Comparison of ENCODE assay signal across 16 cellular contexts in the genomic region with DNA sequence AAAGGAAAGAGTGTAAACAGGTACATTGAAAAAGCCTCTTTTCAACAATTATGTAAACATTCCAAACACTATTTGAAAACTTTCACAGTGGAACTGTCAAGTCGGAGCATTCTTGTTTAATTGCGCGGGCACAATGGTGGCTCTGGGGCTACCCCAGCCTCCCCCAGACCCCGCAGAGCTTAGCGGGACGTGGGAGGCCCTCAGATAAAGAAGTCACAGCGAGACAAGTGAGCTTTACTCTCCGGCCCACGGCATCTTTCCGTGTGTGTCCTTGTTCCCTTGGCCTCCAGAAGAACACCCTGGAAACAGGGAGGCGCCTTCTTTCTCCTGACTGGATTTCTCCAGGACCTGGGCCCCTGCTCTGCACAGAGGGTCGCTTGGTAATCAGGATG.
DNase-seq lines count a peak whose midpoint lies in the region; ATAC-seq and TF ChIP-seq lines count a peak whose summit lies in the region.
"Had no signal": no experiment of that assay in that cellular context is flagged by ENCODE, and none has a peak within 500 bp of the region (broad histone marks: within the 10 kb centered on the region; RNA-seq: fewer than 3 reads in every experiment).

No MANE protein-coding gene starts in this region.

- H3K4me1 Mint-ChIP-seq in activated naive CD8-positive, alpha-beta T cell treated with anti-CD3 and anti-CD28 coated beads, Interleukin-2, amount 50 U/mL, for 24 hours, result peaks cover 10% of the 10 kb centered on the region
- H3K4me1 Mint-ChIP-seq in activated naive CD8-positive, alpha-beta T cell treated with anti-CD3 and anti-CD28 coated beads for 36 hours, result peaks cover 16% of the 10 kb centered on the region
- peaks cover 14% of the 10 kb centered on the region for H3K4me1 Mint-ChIP-seq in mesothelial cell of epicardium

- H3K4me1 ChIP-seq in thoracic aorta (ENCODE audit: control insufficient read depth in 1 of 2, low read depth in 2 of 2), result no peaks in the 10 kb centered on the region

- ATAC-seq in activated naive CD8-positive, alpha-beta T cell treated with anti-CD3 and anti-CD28 coated beads, Interleukin-2, amount 50 U/mL, for 24 hours, result no peak
- ATAC-seq in thoracic aorta (ENCODE audit: insufficient number of reproducible peaks, low FRiP score, low read depth), result no peak

- no peaks in the 10 kb centered on the region for H3K27me3 ChIP-seq in thoracic aorta (replicated peaks; ENCODE audit: insufficient read depth)

- H3K27me3 Mint-ChIP-seq in activated naive CD8-positive, alpha-beta T cell treated with anti-CD3 and anti-CD28 coated beads, Interleukin-2, amount 50 U/mL, for 24 hours, result peaks cover 61% of the 10 kb centered on the region
- H3K27me3 Mint-ChIP-seq in activated naive CD8-positive, alpha-beta T cell treated with anti-CD3 and anti-CD28 coated beads for 36 hours, result peaks cover 71% of the 10 kb centered on the region
- H3K27me3 Mint-ChIP-seq in mesothelial cell of epicardium (ENCODE audit: low read depth), result peaks cover 93% of the 10 kb centered on the region

- peak overlapping the region; percentile 50 for H3K4me3 Mint-ChIP-seq in activated naive CD8-positive, alpha-beta T cell treated with anti-CD3 and anti-CD28 coated beads, Interleukin-2, amount 50 U/mL, for 24 hours
- no peak overlapping the region for H3K4me3 Mint-ChIP-seq in activated naive CD8-positive, alpha-beta T cell treated with anti-CD3 and anti-CD28 coated beads for 36 hours
- H3K4me3 Mint-ChIP-seq in mesothelial cell of epicardium, result peak overlapping the region; percentile 63
- H3K4me3 Mint-ChIP-seq: activated T-cell treated with anti-CD3 and anti-CD28 coated beads, Interleukin-2, amount 50 U/mL, for 24 hours; CD4-positive, alpha-beta T cell; T-helper 1 cell treated with Interleukin-12 subunit alpha and Interleukin-12 subunit beta and Interleukin-4 antibody, amounts not matched to agents 30 μg/mL and 1 μg/mL, for 36 hours had no signal

- H3K36me3 Mint-ChIP-seq in activated naive CD8-positive, alpha-beta T cell treated with anti-CD3 and anti-CD28 coated beads, Interleukin-2, amount 50 U/mL, for 24 hours (ENCODE audit: low read depth), result peaks cover 2% of the 10 kb centered on the region
- peaks cover 1% of the 10 kb centered on the region for H3K36me3 Mint-ChIP-seq in activated naive CD8-positive, alpha-beta T cell treated with anti-CD3 and anti-CD28 coated beads for 36 hours
- no peaks in the 10 kb centered on the region for H3K36me3 Mint-ChIP-seq in mesothelial cell of epicardium

- H3K9me3 Mint-ChIP-seq in activated naive CD8-positive, alpha-beta T cell treated with anti-CD3 and anti-CD28 coated beads, Interleukin-2, amount 50 U/mL, for 24 hours, result peaks cover 14% of the 10 kb centered on the region
- H3K9me3 Mint-ChIP-seq in activated naive CD8-positive, alpha-beta T cell treated with anti-CD3 and anti-CD28 coated beads for 36 hours, result peaks cover 6% of the 10 kb centered on the region
- peaks cover 22% of the 10 kb centered on the region for H3K9me3 Mint-ChIP-seq in mesothelial cell of epicardium
- H3K9me3 Mint-ChIP-seq: CD4-positive, alpha-beta T cell had no signal

- no peak overlapping the region for H3K27ac ChIP-seq in thoracic aorta
- H3K27ac ChIP-seq: RWPE1 had no signal

- H3K36me3 ChIP-seq in thoracic aorta, result no peaks in the 10 kb centered on the region

- no peaks in the 10 kb centered on the region for H3K9me3 ChIP-seq in thoracic aorta

- DNase-seq in activated naive CD8-positive, alpha-beta T cell treated with anti-CD3 and anti-CD28 coated beads, Interleukin-2, amount 50 U/mL, for 24 hours, result no peak
- DNase-seq in activated naive CD8-positive, alpha-beta T cell treated with anti-CD3 and anti-CD28 coated beads for 36 hours, result no peak
- DNase-seq in ecto neural progenitor cell (ENCODE audit: low spot score), result peak; percentile 54
- peak in 1 of 2 experiments; percentile 31 for DNase-seq in mesothelial cell of epicardium (ENCODE audit: low spot score in 2 of 2, unreplicated experiment in 2 of 2)
- DNase-seq in thoracic aorta (ENCODE audit: low spot score), result no peak
- no peak for DNase-seq in NCI-H2227 treated with DMSO at 0.1 percent for 48 hours (lab: John Stamatoyannopoulos, UW)
- DNase-seq in DMS79 (lab: John Stamatoyannopoulos, UW), result no peak
- no peak for DNase-seq in G401 (ENCODE audit: low spot score)
- DNase-seq: activated T-cell treated with anti-CD3 and anti-CD28 coated beads, Interleukin-2, amount 50 U/mL, for 24 hours; CD4-positive, alpha-beta T cell; KG1; NCI-H1694 treated with DMSO at 0.1 percent for 48 hours; NCI-H774; stimulated activated naive CD4-positive, alpha-beta T cell treated with Interleukin-2 at 50 U/mL for 16 hours had no signal

- TF ChIP-seq CTCF in mesothelial cell of epicardium (IDR thresholded peaks at IDR 0.05; ENCODE audit: unreplicated experiment), result no peak
- TF ChIP-seq CTCF in thoracic aorta (IDR thresholded peaks at IDR 0.05), result no peak

- in situ Hi-C loops in G401 (cut with HindIII; ENCODE audit: low sequenced_read_pairs), result no loop called here

- peak overlapping the region; percentile 44 for H3K4me3 ChIP-seq in thoracic aorta

- peak overlapping the region; percentile 27 for H3K27ac Mint-ChIP-seq in activated naive CD8-positive, alpha-beta T cell treated with anti-CD3 and anti-CD28 coated beads, Interleukin-2, amount 50 U/mL, for 24 hours
- H3K27ac Mint-ChIP-seq in activated naive CD8-positive, alpha-beta T cell treated with anti-CD3 and anti-CD28 coated beads for 36 hours, result no peak overlapping the region
- no peak overlapping the region for H3K27ac Mint-ChIP-seq in mesothelial cell of epicardium
- H3K27ac Mint-ChIP-seq: activated T-cell treated with anti-CD3 and anti-CD28 coated beads, Interleukin-2, amount 50 U/mL, for 24 hours; CD4-positive, alpha-beta T cell; T-helper 1 cell treated with Interleukin-12 subunit alpha and Interleukin-12 subunit beta and Interleukin-4 antibody, amounts not matched to agents 30 μg/mL and 1 μg/mL, for 36 hours had no signal
